In genomic region chr5:154368041-154368800, GRCh38 we compare ENCODE assay signal across 10 cellular contexts.
DNase-seq lines count a peak whose midpoint lies in the region; TF ChIP-seq lines count a peak whose summit lies in the region.
"Had no signal": no experiment of that assay in that cellular context is flagged by ENCODE, and none has a peak within 500 bp of the region (broad histone marks: within the 10 kb centered on the region; RNA-seq: fewer than 3 reads in every experiment).

No MANE protein-coding gene starts in this region.

- intact Hi-C loops in posterior vena cava (cut with DNase I) = no loop called here
- intact Hi-C loops in activated naive CD4-positive, alpha-beta T cell treated with anti-CD3 and anti-CD28 coated beads for 36 hours (cut with micrococcal nuclease) = no loop called here

- H3K27ac Mint-ChIP-seq in HFFc6 = peak overlapping the region; percentile 87
- no peak overlapping the region for H3K27ac Mint-ChIP-seq in activated naive CD4-positive, alpha-beta T cell treated with anti-CD3 and anti-CD28 coated beads for 36 hours
- H3K27ac Mint-ChIP-seq: activated B cell treated with CpG ODN at 0.5 μM for 24 hours had no signal

- H3K4me3 Mint-ChIP-seq in HFFc6 = peak overlapping the region; percentile 67
- H3K4me3 Mint-ChIP-seq in activated naive CD4-positive, alpha-beta T cell treated with anti-CD3 and anti-CD28 coated beads for 36 hours = no peak overlapping the region
- H3K4me3 Mint-ChIP-seq: activated B cell treated with CpG ODN at 0.5 μM for 24 hours, naive B cell had no signal

- H3K9me3 Mint-ChIP-seq in HFFc6 = no peaks in the 10 kb centered on the region
- no peaks in the 10 kb centered on the region for H3K9me3 Mint-ChIP-seq in activated naive CD4-positive, alpha-beta T cell treated with anti-CD3 and anti-CD28 coated beads for 36 hours
- H3K9me3 Mint-ChIP-seq: activated B cell treated with CpG ODN at 0.5 μM for 24 hours, naive B cell had no signal

- H3K27me3 Mint-ChIP-seq in HFFc6 (ENCODE audit: insufficient read depth) = peaks cover 5% of the 10 kb centered on the region
- no peaks in the 10 kb centered on the region for H3K27me3 Mint-ChIP-seq in activated naive CD4-positive, alpha-beta T cell treated with anti-CD3 and anti-CD28 coated beads for 36 hours (ENCODE audit: low read depth)
- H3K27me3 Mint-ChIP-seq: activated B cell treated with CpG ODN at 0.5 μM for 24 hours, naive B cell had no signal

- H3K27me3 ChIP-seq in skeletal muscle satellite cell (ENCODE audit: control insufficient read depth, insufficient read depth, low read length) = no peaks in the 10 kb centered on the region

- H3K4me1 Mint-ChIP-seq in HFFc6 (ENCODE audit: low read depth) = peaks cover 95% of the 10 kb centered on the region
- peaks cover 3% of the 10 kb centered on the region for H3K4me1 Mint-ChIP-seq in activated naive CD4-positive, alpha-beta T cell treated with anti-CD3 and anti-CD28 coated beads for 36 hours (ENCODE audit: low read depth)
- H3K4me1 Mint-ChIP-seq: activated B cell treated with CpG ODN at 0.5 μM for 24 hours had no signal

- peaks cover 28% of the 10 kb centered on the region for H3K36me3 Mint-ChIP-seq in HFFc6 (ENCODE audit: low read depth)
- H3K36me3 Mint-ChIP-seq in activated naive CD4-positive, alpha-beta T cell treated with anti-CD3 and anti-CD28 coated beads for 36 hours (ENCODE audit: low read depth) = peaks cover 4% of the 10 kb centered on the region

- no peaks in the 10 kb centered on the region for H3K36me3 ChIP-seq in skeletal muscle satellite cell (ENCODE audit: insufficient read depth, low read length)

- H3K9ac ChIP-seq in skeletal muscle satellite cell (ENCODE audit: low read depth, low read length) = peak overlapping the region; percentile 70

- peak overlapping the region; percentile 73 for H3K4me2 ChIP-seq in skeletal muscle satellite cell (ENCODE audit: low read length)

- DNase-seq in HFFc6 (peak; percentile 91), amniotic stem cell (lab: John Stamatoyannopoulos, UW) (peak; percentile 77), hepatic stellate cell (ENCODE audit: low spot score) (peak; percentile 89), KG1 (lab: John Stamatoyannopoulos, UW) (no peak), posterior vena cava (ENCODE audit: low spot score) (no peak)
- DNase-seq in NK-92 treated with Interleukin-12 subunit alpha and Interleukin-12 subunit beta, amount 100 ng/mL, for 24 hours (lab: John Stamatoyannopoulos, UW) = no peak
- DNase-seq in activated naive CD4-positive, alpha-beta T cell treated with anti-CD3 and anti-CD28 coated beads for 36 hours = no peak
- DNase-seq: activated B cell treated with CpG ODN at 0.5 μM for 24 hours, naive B cell had no signal

- CTCF ChIA-PET in activated naive CD4-positive, alpha-beta T cell treated with anti-CD3 and anti-CD28 coated beads for 36 hours (lab: Charles Lee) = interaction anchor here (0.5 kb wide), 1 partner anchor 57 kb away, joined by 3 read pairs; no protein-coding TSS in a partner anchor

- no peaks in the 10 kb centered on the region for H3K9me3 ChIP-seq in skeletal muscle satellite cell (replicated peaks; ENCODE audit: low read length)

- TF ChIP-seq CTCF in HFFc6 (IDR thresholded peaks at IDR 0.05) = no peak

- peak overlapping the region; percentile 38 for H3K4me3 ChIP-seq in skeletal muscle satellite cell (ENCODE audit: low read length)

- H3K4me1 ChIP-seq in skeletal muscle satellite cell (ENCODE audit: control insufficient read depth, insufficient read depth, low read length) = peaks cover 79% of the 10 kb centered on the region

Comparison
In these comparisons a context has a peak if more than half of its experiments do, and no peak if none do; other contexts are left out.
1. DNase-seq: peak in HFFc6 (single experiment), amniotic stem cell (single experiment) and hepatic stellate cell (single experiment); none in KG1 (single experiment), posterior vena cava (single experiment), NK-92 treated with Interleukin-12 subunit alpha and Interleukin-12 subunit beta, amount 100 ng/mL, for 24 hours (single experiment) and activated naive CD4-positive, alpha-beta T cell treated with anti-CD3 and anti-CD28 coated beads for 36 hours (single experiment).